In the genomic region with DNA sequence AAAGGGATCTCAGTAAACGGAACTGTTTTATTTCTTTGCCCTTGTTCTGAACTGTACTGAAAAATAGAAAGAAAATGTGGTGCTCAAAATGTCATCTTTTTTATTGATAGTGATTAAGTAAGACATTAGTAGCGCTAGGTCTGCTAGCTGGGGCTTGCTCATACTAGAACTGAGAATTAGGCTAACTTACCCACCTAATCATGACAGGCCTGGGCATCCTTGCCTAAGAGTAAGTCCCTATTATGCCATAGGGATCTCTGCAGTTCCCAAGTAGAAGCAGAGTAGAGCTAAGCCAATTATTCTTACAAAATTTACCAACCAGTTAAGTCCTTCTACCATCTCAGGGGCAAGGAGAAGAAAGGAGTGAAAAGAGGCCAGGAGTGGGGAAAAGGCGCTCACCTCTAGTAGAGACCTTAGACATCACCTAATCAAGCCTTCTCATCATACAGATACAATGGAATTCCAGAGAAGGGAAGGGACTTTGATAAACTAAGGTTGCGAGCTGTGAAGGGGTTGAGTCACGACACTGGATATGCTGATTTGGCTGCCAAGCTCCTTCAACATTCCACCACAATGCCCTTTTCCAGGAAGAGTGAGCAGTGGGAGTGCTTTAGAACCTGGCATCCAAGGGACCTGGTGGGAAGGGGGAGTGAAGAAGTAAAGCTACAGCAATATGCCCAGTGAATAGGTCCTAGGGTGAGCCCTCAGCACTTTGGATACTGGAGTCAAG, we compare ENCODE assay signal across 17 cellular contexts. TPM values are rescaled to one million over a fixed set of nuclear protein-coding genes. Genes with fewer than 3 reads are reported as not detected.
DNase-seq lines count a peak whose midpoint lies in the region; ATAC-seq and TF ChIP-seq lines count a peak whose summit lies in the region.
"Had no signal": no experiment of that assay in that cellular context is flagged by ENCODE, and none has a peak within 500 bp of the region (broad histone marks: within the 10 kb centered on the region; RNA-seq: fewer than 3 reads in every experiment).

No MANE protein-coding gene starts in this region.

- H3K23me2 ChIP-seq in H9 (ENCODE audit: insufficient read length, low read depth, low read length, poor library complexity, severe bottlenecking) = no peaks in the 10 kb centered on the region

- 0 out of 2 replicates have a peak, but pooled peaks have one; percentile 18 for TF ChIP-seq CTCF in KMS-11 (conservative IDR thresholded peaks at IDR 0.05; ENCODE audit: low read depth, low read length)
- TF ChIP-seq CTCF in RWPE2 (IDR thresholded peaks at IDR 0.05; ENCODE audit: poor library complexity, severe bottlenecking) = no peak
- TF ChIP-seq CTCF in esophagus squamous epithelium (IDR thresholded peaks at IDR 0.05) = no peak
- TF ChIP-seq CTCF in H9 (conservative IDR thresholded peaks at IDR 0.05) = no peak

- POLR2A ChIA-PET in HEK293T (lab: Yijun Ruan, JAX) = interaction anchor here (0.9 kb wide), 1 partner anchor 77 kb away, joined by 3 read pairs; no protein-coding TSS in a partner anchor

- no peaks in the 10 kb centered on the region for H3K79me1 ChIP-seq in H9 (ENCODE audit: insufficient read depth, low read depth, low read length, poor library complexity, severe bottlenecking)

- DNase-seq in RWPE2 (ENCODE audit: low spot score) = no peak
- no peak for DNase-seq in esophagus squamous epithelium (lab: John Stamatoyannopoulos, UW)
- DNase-seq in renal cortical epithelial cell (ENCODE audit: low read depth) = peak; percentile 19
- no peak for DNase-seq in HEK293T (ENCODE audit: extremely low spot score)
- DNase-seq in stimulated activated naive CD4-positive, alpha-beta T cell (lab: John Stamatoyannopoulos, UW) = no peak
- no peak for DNase-seq in H9
- DNase-seq: BE2C; CD8-positive, alpha-beta T cell; NCI-H1092; NCI-H1694 treated with DMSO at 0.1 percent for 48 hours; NCI-H446 treated with DMSO at 0.1 percent for 48 hours; NCI-H748 treated with DMSO at 0.1 percent for 48 hours; SHP77 treated with DMSO at 0.1 percent for 48 hours had no signal

- no peak overlapping the region for H3K4me3 Mint-ChIP-seq in H9
- H3K4me3 Mint-ChIP-seq: CD8-positive, alpha-beta T cell had no signal

- H3K4ac ChIP-seq in H9 (ENCODE audit: low read depth, low read length) = no peak overlapping the region

- intact Hi-C loops in esophagus squamous epithelium (cut with DNase I) = loop anchor here (10.0 kb wide), 1 partner anchor 268 kb away; no protein-coding TSS in a partner anchor

- H3K27me3 Mint-ChIP-seq in H9 (ENCODE audit: low read depth) = no peaks in the 10 kb centered on the region

- H3K56ac ChIP-seq in H9 (ENCODE audit: insufficient read length, low read depth, low read length) = no peak overlapping the region

- no peaks in the 10 kb centered on the region for H3K79me2 ChIP-seq in KMS-11 (ENCODE audit: insufficient read depth, low read depth)
- H3K79me2 ChIP-seq in H9 (ENCODE audit: insufficient read depth, low read length) = no peaks in the 10 kb centered on the region

- TF ChIP-seq POLR2A in esophagus squamous epithelium (IDR thresholded peaks at IDR 0.05) = no peak

- CTCF ChIA-PET in HEK293T (lab: Yijun Ruan, JAX) = interaction anchor here (0.6 to 7.3 kb wide), 8 partner anchors 35 to 502 kb away, joined by 3 to 64 read pairs (median 3); no protein-coding TSS in a partner anchor

- no peak overlapping the region for H2BK120ac ChIP-seq in H9 (ENCODE audit: low read depth, low read length, poor library complexity, severe bottlenecking)

- no peak overlapping the region for H3K14ac ChIP-seq in H9 (ENCODE audit: insufficient read depth, low read length)

- H3K4me3 ChIP-seq in KMS-11 (IDR thresholded peaks at IDR 0.05; ENCODE audit: insufficient read depth, low read depth, low read length) = no peak overlapping the region
- H3K4me3 ChIP-seq in RWPE2 (ENCODE audit: severe bottlenecking) = no peak overlapping the region
- no peak overlapping the region for H3K4me3 ChIP-seq in esophagus squamous epithelium

- H2BK15ac ChIP-seq in H9 (ENCODE audit: low read depth, low read length) = no peak overlapping the region

- H3K4me2 ChIP-seq in KMS-11 (no peak overlapping the region), H9 (ENCODE audit: insufficient read depth, insufficient read length, low read length) (no peak overlapping the region)

- H2AK5ac ChIP-seq in H9 (ENCODE audit: insufficient read length, low read length) = no peak overlapping the region

- WGBS in esophagus squamous epithelium, 2 donors = 38 to 48% methylated on average over 5 of the region's 5 CpGs
- no CpG with 5 or more reads among the region's 5 CpGs for WGBS in H9 (ENCODE audit: extremely low coverage, insufficient read length, low lambda C conversion rate)

- H3K9me3 ChIP-seq in RWPE2 (ENCODE audit: severe bottlenecking) (no peaks in the 10 kb centered on the region), esophagus squamous epithelium (no peaks in the 10 kb centered on the region), H9 (ENCODE audit: control insufficient read depth, low read depth, low read length) (peaks cover 38% of the 10 kb centered on the region)
- H3K9me3 ChIP-seq: BE2C had no signal

- H2BK12ac ChIP-seq in H9 (ENCODE audit: insufficient read length, low read depth, low read length) = no peak overlapping the region

- H3K9me3 Mint-ChIP-seq in H9 = peaks cover 50 to 85% of the 10 kb centered on the region in 2 experiments
- H3K9me3 Mint-ChIP-seq: CD8-positive, alpha-beta T cell; IgD-negative memory B cell had no signal

- H3T11ph ChIP-seq in H9 (ENCODE audit: low read length) = no peak overlapping the region

- H4K20me1 ChIP-seq in KMS-11 (ENCODE audit: insufficient read depth) (no peaks in the 10 kb centered on the region), H9 (ENCODE audit: control insufficient read depth, insufficient read depth, insufficient read length) (no peaks in the 10 kb centered on the region)

- no peak overlapping the region for H2BK20ac ChIP-seq in H9 (ENCODE audit: low read depth, low read length, poor library complexity, severe bottlenecking)

- no peak overlapping the region for H3K18ac ChIP-seq in H9 (ENCODE audit: insufficient read length, low read depth, low read length)

- H3K4me1 ChIP-seq in KMS-11 (ENCODE audit: low read depth, poor library complexity, severe bottlenecking) (peaks cover 8% of the 10 kb centered on the region), RWPE2 (ENCODE audit: insufficient read depth, poor library complexity, severe bottlenecking) (peaks cover 47% of the 10 kb centered on the region), esophagus squamous epithelium (peaks cover 26 to 99% (median 44%) of the 10 kb centered on the region in 3 donors), H9 (ENCODE audit: insufficient read depth, low read length) (no peaks in the 10 kb centered on the region)
- H3K4me1 ChIP-seq: BE2C had no signal

- peak; percentile 46 for ATAC-seq in RWPE2 (ENCODE audit: low read depth)
- ATAC-seq: CD8-positive, alpha-beta T cell; Panc1 had no signal

- H3K27ac ChIP-seq in KMS-11 (no peak overlapping the region), RWPE2 (ENCODE audit: poor library complexity, severe bottlenecking) (peak overlapping the region; percentile 45), esophagus squamous epithelium (peak overlapping the region; percentile 41 to 68 (median 64)), H9 (ENCODE audit: insufficient read length, low read depth, low read length) (no peak overlapping the region)

- no peaks in the 10 kb centered on the region; the same call in 1 of the 2 replicates for H3K27me3 ChIP-seq in KMS-11 (ENCODE audit: insufficient read depth, low read depth)
- no peaks in the 10 kb centered on the region for H3K27me3 ChIP-seq in RWPE2 (ENCODE audit: insufficient read depth, poor library complexity, severe bottlenecking)
- H3K27me3 ChIP-seq in esophagus squamous epithelium = peaks cover 0 to 6% (median 0%) of the 10 kb centered on the region in 4 donors
- no peaks in the 10 kb centered on the region for H3K27me3 ChIP-seq in H9 (ENCODE audit: insufficient read depth, low read length)
- H3K27me3 ChIP-seq: BE2C had no signal

- no peaks in the 10 kb centered on the region for H3K4me1 Mint-ChIP-seq in H9

- no peak overlapping the region for H3K23ac ChIP-seq in H9 (ENCODE audit: insufficient read length, low read depth, low read length)

- H3K36me3 Mint-ChIP-seq in H9 (ENCODE audit: insufficient read depth in 1 of 3, low read depth in 3 of 3) = no peaks in the 10 kb centered on the region; a peak in 2 of 7 replicates
- H3K36me3 Mint-ChIP-seq: CD8-positive, alpha-beta T cell; IgD-negative memory B cell had no signal

- no peak overlapping the region for H4K5ac ChIP-seq in H9 (ENCODE audit: insufficient read length, low read depth, low read length)

- no peak overlapping the region for H3K27ac Mint-ChIP-seq in H9
- H3K27ac Mint-ChIP-seq: CD8-positive, alpha-beta T cell; IgD-negative memory B cell had no signal

- H3K9ac ChIP-seq in KMS-11 (no peak overlapping the region), H9 (ENCODE audit: extremely low read depth, insufficient read length, low read length) (no peak overlapping the region)

- H2AFZ ChIP-seq in KMS-11 (ENCODE audit: low read depth) = no peak overlapping the region
- H2AFZ ChIP-seq in H9 (ENCODE audit: low read length) = no peak overlapping the region

- H2BK5ac ChIP-seq in H9 (ENCODE audit: insufficient read length, low read length) = no peak overlapping the region

- no peaks in the 10 kb centered on the region for H3K36me3 ChIP-seq in KMS-11 (ENCODE audit: insufficient read depth)
- no peaks in the 10 kb centered on the region for H3K36me3 ChIP-seq in RWPE2 (ENCODE audit: low read depth)
- H3K36me3 ChIP-seq in esophagus squamous epithelium = no peaks in the 10 kb centered on the region
- H3K36me3 ChIP-seq: BE2C had no signal

- no peak overlapping the region for H4K8ac ChIP-seq in H9 (replicated peaks; ENCODE audit: insufficient read length, low read depth, low read length)

- H4K91ac ChIP-seq in H9 (ENCODE audit: insufficient read length, low read depth, low read length) = no peak overlapping the region

TF ChIP-seq in HEK293T, 16 proteins besides CTCF, POLR2A, EP300 and RAD21 (continues in another document):
- TF ChIP-seq NFRKB (IDR thresholded peaks at IDR 0.05) (no peak), ARNT (IDR thresholded peaks at IDR 0.05) (no peak), ELF4 (IDR thresholded peaks at IDR 0.05) (no peak), BHLHE40 (IDR thresholded peaks at IDR 0.05; ENCODE audit: borderline replicate concordance) (no peak)
- TF ChIP-seq, protein P1, sequence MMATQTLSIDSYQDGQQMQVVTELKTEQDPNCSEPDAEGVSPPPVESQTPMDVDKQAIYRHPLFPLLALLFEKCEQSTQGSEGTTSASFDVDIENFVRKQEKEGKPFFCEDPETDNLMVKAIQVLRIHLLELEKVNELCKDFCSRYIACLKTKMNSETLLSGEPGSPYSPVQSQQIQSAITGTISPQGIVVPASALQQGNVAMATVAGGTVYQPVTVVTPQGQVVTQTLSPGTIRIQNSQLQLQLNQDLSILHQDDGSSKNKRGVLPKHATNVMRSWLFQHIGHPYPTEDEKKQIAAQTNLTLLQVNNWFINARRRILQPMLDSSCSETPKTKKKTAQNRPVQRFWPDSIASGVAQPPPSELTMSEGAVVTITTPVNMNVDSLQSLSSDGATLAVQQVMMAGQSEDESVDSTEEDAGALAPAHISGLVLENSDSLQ (IDR thresholded peaks at IDR 0.05) = no peak

RNA-seq across cellular contexts. Expression of gene RPTN, which starts 27.7 kb away (rescaled TPM):
- total RNA-seq in esophagus squamous epithelium = under 1 TPM; 0.09 to 0.95 (median 0.14) TPM
- 0.10 TPM in 1 of 2 replicates, not detected in the other for total RNA-seq in renal cortical epithelial cell
- total RNA-seq in H9 (2021) = not detected in 2 replicates
- total RNA-seq: CD8-positive, alpha-beta T cell; H4 had no signal

RNA-seq across cellular contexts. Expression of gene HRNR, which starts 37.3 kb away (rescaled TPM):
- under 1 TPM in 1 of 4 donors, not detected in 3; 0.18 TPM for total RNA-seq in esophagus squamous epithelium
- total RNA-seq in renal cortical epithelial cell = under 0.01 TPM in 2 replicates
- total RNA-seq in H9 (2021) = not detected in 2 replicates
- total RNA-seq: CD8-positive, alpha-beta T cell; H4 had no signal

Comparison
In these comparisons a context has a peak if more than half of its experiments do, and no peak if none do; other contexts are left out.
1. H3K27ac ChIP-seq: peak in RWPE2 (single experiment) and esophagus squamous epithelium (4 of 4); none in KMS-11 (single experiment) and H9 (single experiment).